In genomic region chr5:154937718-154938466, GRCh38 we compare ENCODE assay signal across 1 cellular context.
TF ChIP-seq lines count a peak whose summit lies in the region.

Gene GEMIN5 (minus strand): TSS chr5:154938211. CDS start chr5:154938133, 78 bp downstream.

TF ChIP-seq in A549, 52 proteins besides CTCF, POLR2A, EP300 and RAD21 (continued from another document):
- TF ChIP-seq MYC (IDR thresholded peaks at IDR 0.05; ENCODE audit: borderline replicate concordance, low read length) = peak; percentile 78
